In the genomic region with DNA sequence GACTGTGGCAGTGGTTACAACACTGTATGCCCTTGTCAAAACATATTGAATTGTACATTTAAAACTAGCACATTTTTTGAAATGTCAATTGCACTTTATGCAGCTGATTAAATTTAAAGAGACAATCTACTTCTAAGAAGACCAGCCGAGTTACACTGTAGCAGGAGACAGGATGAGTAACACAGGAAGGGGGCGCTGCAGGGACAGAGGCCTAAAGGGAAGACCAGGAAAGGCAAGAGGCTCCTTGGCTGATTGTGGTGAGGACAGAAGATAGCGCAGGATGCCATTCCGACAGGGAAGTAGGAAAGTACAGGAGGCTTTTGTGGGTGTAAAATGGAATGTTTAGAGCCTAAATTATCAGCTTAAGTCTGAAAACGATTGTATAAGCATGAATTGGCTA, we compare ENCODE assay signal across 13 cellular contexts. TPM values are rescaled to one million over a fixed set of nuclear protein-coding genes. Genes with fewer than 3 reads are reported as not detected.
A peak's percentile ranks its signal among the peaks of the same experiment; 100 is the strongest.
DNase-seq lines count a peak whose midpoint lies in the region; ATAC-seq and TF ChIP-seq lines count a peak whose summit lies in the region.
"Had no signal": no experiment of that assay in that cellular context is flagged by ENCODE, and none has a peak within 500 bp of the region (broad histone marks: within the 10 kb centered on the region; RNA-seq: fewer than 3 reads in every experiment).

No MANE protein-coding gene starts in this region.

- no peaks in the 10 kb centered on the region for H3K9me3 Mint-ChIP-seq in natural killer cell treated with Interleukin-12 subunit alpha and Interleukin-12 subunit beta and Interleukin-15 and Interleukin-18, amount 100 ng/mL, for 72 hours

- no peak overlapping the region for H3K27ac Mint-ChIP-seq in natural killer cell treated with Interleukin-12 subunit alpha and Interleukin-12 subunit beta and Interleukin-15 and Interleukin-18, amount 100 ng/mL, for 72 hours

- intact Hi-C loops in posterior cingulate gyrus (cut with DNase I): no loop called here

- H3K27me3 Mint-ChIP-seq in natural killer cell treated with Interleukin-12 subunit alpha and Interleukin-12 subunit beta and Interleukin-15 and Interleukin-18, amount 100 ng/mL, for 72 hours: peaks cover 0 to 2% of the 10 kb centered on the region in 2 donors

- peak; percentile 36 for DNase-seq in DMS 273 (lab: John Stamatoyannopoulos, UW; ENCODE audit: unreplicated experiment)
- DNase-seq in DMS 273 treated with DMSO at 0.1 percent for 48 hours (lab: John Stamatoyannopoulos, UW): no peak
- DNase-seq in choroid plexus epithelial cell (ENCODE audit: low read depth): no peak
- peak in 6 of 10 donors; percentile 21 to 88 (median 49) for DNase-seq in posterior cingulate gyrus
- no peak for DNase-seq in natural killer cell treated with Interleukin-12 subunit alpha and Interleukin-12 subunit beta and Interleukin-15 and Interleukin-18, amount 100 ng/mL, for 72 hours (ENCODE audit: low spot score)
- DNase-seq: left ventricle myocardium superior, MM.1S, NCI-H226, RPMI8226, T1000 had no signal

- H3K4me1 Mint-ChIP-seq in natural killer cell treated with Interleukin-12 subunit alpha and Interleukin-12 subunit beta and Interleukin-15 and Interleukin-18, amount 100 ng/mL, for 72 hours (ENCODE audit: low read depth in 2 of 2): peaks cover 0 to 13% of the 10 kb centered on the region in 2 donors

- H3K4me3 Mint-ChIP-seq in natural killer cell treated with Interleukin-12 subunit alpha and Interleukin-12 subunit beta and Interleukin-15 and Interleukin-18, amount 100 ng/mL, for 72 hours: no peak overlapping the region

- H3K36me3 Mint-ChIP-seq in natural killer cell treated with Interleukin-12 subunit alpha and Interleukin-12 subunit beta and Interleukin-15 and Interleukin-18, amount 100 ng/mL, for 72 hours: no peaks in the 10 kb centered on the region

- TF ChIP-seq CTCF in LNCAP (IDR thresholded peaks at IDR 0.05) (peak; percentile 12; the same call in 1 of the 2 replicates), choroid plexus epithelial cell (conservative IDR thresholded peaks at IDR 0.05; ENCODE audit: low read depth, low read length) (peak; percentile 5)

- H3K4me3 ChIP-seq in choroid plexus epithelial cell (ENCODE audit: low read depth, low read length): no peak overlapping the region

- ATAC-seq in HG03521 (IDR thresholded peaks at IDR 0.05; ENCODE audit: unreplicated experiment) (no peak), HG02852 (IDR thresholded peaks at IDR 0.05; ENCODE audit: unreplicated experiment) (no peak)
- no peak for ATAC-seq in natural killer cell treated with Interleukin-12 subunit alpha and Interleukin-12 subunit beta and Interleukin-15 and Interleukin-18, amount 100 ng/mL, for 72 hours
- ATAC-seq: left ventricle myocardium superior had no signal

RNA-seq across cellular contexts. Expression of gene PPP2R2B, which starts 28.2 kb away (rescaled TPM):
- 10 to 100 TPM; 12.6 to 20.0 TPM for total RNA-seq in natural killer cell treated with Interleukin-12 subunit alpha and Interleukin-12 subunit beta and Interleukin-15 and Interleukin-18, amount 100 ng/mL, for 72 hours

Comparison
In these comparisons a context has a peak if more than half of its experiments do, and no peak if none do; other contexts are left out.
1. DNase-seq: peak in DMS 273 (single experiment) and posterior cingulate gyrus (6 of 10); none in DMS 273 treated with DMSO at 0.1 percent for 48 hours (single experiment), choroid plexus epithelial cell (single experiment) and natural killer cell treated with Interleukin-12 subunit alpha and Interleukin-12 subunit beta and Interleukin-15 and Interleukin-18, amount 100 ng/mL, for 72 hours (single experiment).